In genomic region chr2:202861987-202862386, GRCh38 we compare ENCODE assay signal across 34 cellular contexts.
"Had no signal": no experiment of that assay in that cellular context is flagged by ENCODE, and none has a peak within 500 bp of the region (broad histone marks: within the 10 kb centered on the region; RNA-seq: fewer than 3 reads in every experiment).

No MANE protein-coding gene starts in this region.

- DNase-seq: Karpas-422, Kasumi-1, MG63, MM.1S, MV-4-11, NCI-H1048, NCI-H1092, NCI-H1092 treated with DMSO at 0.1 percent for 48 hours, NCI-H1105, NCI-H1105 treated with DMSO at 0.1 percent for 48 hours, NCI-H1417, NCI-H1417 treated with DMSO at 0.1 percent for 48 hours, NCI-H1436, NCI-H1436 treated with DMSO at 0.1 percent for 48 hours, NCI-H146, NCI-H1694, NCI-H1694 treated with DMSO at 0.1 percent for 48 hours, NCI-H187, NCI-H187 treated with DMSO at 0.1 percent for 48 hours, NCI-H1930, NCI-H2029, NCI-H2029 treated with DMSO at 0.1 percent for 48 hours, NCI-H2081, NCI-H2081 treated with DMSO at 0.1 percent for 48 hours, NCI-H2107, NCI-H2171, NCI-H2171 treated with DMSO at 0.1 percent for 48 hours, NCI-H2227 treated with DMSO at 0.1 percent for 48 hours, NCI-H226, NCI-H345, NCI-H446, NCI-H446 treated with DMSO at 0.1 percent for 48 hours, NCI-H510A had no signal

- H3K27me3 ChIP-seq: MG63 had no signal

- H3K36me3 ChIP-seq: MG63 had no signal

- H3K4me3 ChIP-seq: MG63 had no signal

- H3K27ac ChIP-seq: KMS-11 had no signal

- H3K9me3 ChIP-seq: MG63 had no signal
